9 cellular contexts compared by ENCODE assay signal in genomic region chr19:42601811-42602443, GRCh38. TPM values are rescaled to one million over a fixed set of nuclear protein-coding genes. Genes with fewer than 3 reads are reported as not detected.
DNase-seq lines count a peak whose midpoint lies in the region; ATAC-seq and TF ChIP-seq lines count a peak whose summit lies in the region.
"Had no signal": no experiment of that assay in that cellular context is flagged by ENCODE, and none has a peak within 500 bp of the region (broad histone marks: within the 10 kb centered on the region; RNA-seq: fewer than 3 reads in every experiment).

No MANE protein-coding gene starts in this region.

- RAD21 ChIA-PET in HCT116 (lab: Charles Lee; ENCODE audit: low non-redundant PET in 1 of 2, low total read pairs in 2 of 2, uncharacterized antibody in 2 of 2, unreplicated experiment in 2 of 2), result no interaction called here

- no peaks in the 10 kb centered on the region for H3K36me3 ChIP-seq in HCT116 (ENCODE audit: control insufficient read depth in 1 of 2, insufficient read depth in 2 of 2, low read length in 2 of 2)
- no peaks in the 10 kb centered on the region for H3K36me3 ChIP-seq in CD8-positive, alpha-beta T cell (ENCODE audit: insufficient read depth, low read length)

- no peak overlapping the region for H3K27ac ChIP-seq in HCT116 (ENCODE audit: low read depth, low read length)
- H3K27ac ChIP-seq in CD8-positive, alpha-beta T cell (ENCODE audit: low read depth, low read length), result no peak overlapping the region

- peak; percentile 35 for DNase-seq in CD1c-positive myeloid dendritic cell (ENCODE audit: extremely low spot score)
- DNase-seq in HCT116 (ENCODE audit: low read depth, low spot score), result no peak
- DNase-seq in T-helper 9 cell, result peak; percentile 6
- peak; percentile 18 for DNase-seq in glomerular visceral epithelial cell (ENCODE audit: extremely low spot score)
- DNase-seq in NCI-H2196 (lab: John Stamatoyannopoulos, UW; ENCODE audit: unreplicated experiment), result no peak
- no peak for DNase-seq in CD8-positive, alpha-beta T cell
- DNase-seq in NCI-H1048 (lab: John Stamatoyannopoulos, UW), result no peak
- DNase-seq: activated gamma-delta T cell treated with Interleukin-2 at 50 U/mL for 16 hours had no signal

- TF ChIP-seq CTCF in HCT116 (IDR thresholded peaks at IDR 0.05 in 2 of 3, conservative IDR thresholded peaks at IDR 0.05 in 1 of 3; ENCODE audit: borderline replicate concordance in 1 of 3, insufficient read depth in 1 of 3, low read depth in 2 of 3, low read length in 2 of 3), result no peak
- TF ChIP-seq CTCF in CD8-positive, alpha-beta T cell (IDR thresholded peaks at IDR 0.05), result no peak

- H3K4me3 Mint-ChIP-seq in CD8-positive, alpha-beta T cell, result no peak overlapping the region

- H3K4me3 ChIP-seq in HCT116 (replicated peaks in 1 of 2; ENCODE audit: low read depth in 1 of 2, low read length in 2 of 2), result no peak overlapping the region
- H3K4me3 ChIP-seq in CD8-positive, alpha-beta T cell (ENCODE audit: low read depth, low read length), result no peak overlapping the region

- TF ChIP-seq POLR2A in HCT116 (IDR thresholded peaks at IDR 0.05; ENCODE audit: borderline replicate concordance, extremely low read depth, insufficient read depth, insufficient read length), result no peak

- peaks cover 26% of the 10 kb centered on the region for H3K27me3 ChIP-seq in HCT116 (ENCODE audit: insufficient read depth, low read length)
- no peaks in the 10 kb centered on the region for H3K27me3 ChIP-seq in CD8-positive, alpha-beta T cell (ENCODE audit: insufficient read depth, low read length)

- TF ChIP-seq RAD21 in HCT116 (IDR thresholded peaks at IDR 0.05; ENCODE audit: low read depth), result no peak

- no peak overlapping the region for H3K4me2 ChIP-seq in HCT116 (ENCODE audit: low read length)

- no peaks in the 10 kb centered on the region for H3K9me2 ChIP-seq in HCT116 (ENCODE audit: insufficient read depth)

- no peak overlapping the region for H3K9ac ChIP-seq in HCT116 (ENCODE audit: low read length)

- no peaks in the 10 kb centered on the region for H3K4me1 Mint-ChIP-seq in CD8-positive, alpha-beta T cell (ENCODE audit: low read depth)

- intact Hi-C loops in HCT116 (cut with micrococcal nuclease), result no loop called here
- intact Hi-C loops in CD8-positive, alpha-beta T cell (cut with DNase I, micrococcal nuclease), result no loop called here

- no peak overlapping the region for H3K27ac Mint-ChIP-seq in CD8-positive, alpha-beta T cell

- no peaks in the 10 kb centered on the region for H3K9me3 Mint-ChIP-seq in CD8-positive, alpha-beta T cell

- no peaks in the 10 kb centered on the region for H3K79me2 ChIP-seq in HCT116 (ENCODE audit: insufficient read depth, low read length)

- H3K4me1 ChIP-seq in HCT116 (ENCODE audit: control insufficient read depth in 1 of 2, insufficient read depth in 2 of 2, low read length in 2 of 2), result peaks cover 0 to 6% of the 10 kb centered on the region in 2 experiments; a peak in 1 of 4 replicates
- no peaks in the 10 kb centered on the region for H3K4me1 ChIP-seq in CD8-positive, alpha-beta T cell (ENCODE audit: insufficient read depth, low read length)

- H4K20me1 ChIP-seq in HCT116 (ENCODE audit: insufficient read depth), result no peaks in the 10 kb centered on the region

- no peak overlapping the region for H2AFZ ChIP-seq in HCT116 (ENCODE audit: low read depth, low read length, poor library complexity, severe bottlenecking)

- peaks cover 53% of the 10 kb centered on the region for H3K27me3 Mint-ChIP-seq in CD8-positive, alpha-beta T cell (ENCODE audit: low read depth)

- H3K9me3 ChIP-seq in HCT116 (ENCODE audit: control insufficient read depth in 1 of 2, insufficient read depth in 1 of 2, low read depth in 1 of 2, low read length in 2 of 2), result no peaks in the 10 kb centered on the region
- H3K9me3 ChIP-seq in CD8-positive, alpha-beta T cell (ENCODE audit: low read length), result no peaks in the 10 kb centered on the region

- CTCF ChIA-PET in HCT116 (lab: Charles Lee), result no interaction called here
- CTCF ChIA-PET in CD8-positive, alpha-beta T cell (lab: Charles Lee), result interaction anchor here (0.6 to 1.2 kb wide), 2 partner anchors 35 to 163 kb away, joined by 3 read pairs; no protein-coding TSS in a partner anchor

- BruUV-seq in HCT116 (replicated peaks; lab: Mats Ljungman, UMichigan), result no TSS peak

- POLR2A ChIA-PET in HCT116 (lab: Charles Lee), result no interaction called here
- POLR2A ChIA-PET in CD8-positive, alpha-beta T cell (lab: Charles Lee), result no interaction called here

- ATAC-seq in HCT116 (no peak), GM21529 (IDR thresholded peaks at IDR 0.05; ENCODE audit: unreplicated experiment) (no peak)
- ATAC-seq in CD8-positive, alpha-beta T cell, result no peak

- no peaks in the 10 kb centered on the region for H3K36me3 Mint-ChIP-seq in CD8-positive, alpha-beta T cell

TF ChIP-seq in HCT116, 20 proteins besides CTCF, POLR2A, EP300 and RAD21:
- TF ChIP-seq FOSL1 (IDR thresholded peaks at IDR 0.05; ENCODE audit: low read depth), result no peak
- peak; percentile 89 for TF ChIP-seq REST (IDR thresholded peaks at IDR 0.05; ENCODE audit: low read depth)

RNA-seq across cellular contexts. Expression of gene CEACAM8, which starts 7.2 kb away (rescaled TPM):
- not detected for total RNA-seq in HCT116 (2021; ENCODE audit: unreplicated experiment)
- polyA plus RNA-seq in HCT116 (2012), result not detected in 2 replicates
- total RNA-seq in CD8-positive, alpha-beta T cell, result not detected

Comparison
In these comparisons a context has a peak if more than half of its experiments do, and no peak if none do; other contexts are left out.
1. DNase-seq: peak in CD1c-positive myeloid dendritic cell (single experiment), T-helper 9 cell (single experiment) and glomerular visceral epithelial cell (single experiment); none in HCT116 (single experiment), NCI-H2196 (single experiment), CD8-positive, alpha-beta T cell (0 of 7) and NCI-H1048 (single experiment).